Comparison of ENCODE assay signal across 21 cellular contexts in the genomic region with DNA sequence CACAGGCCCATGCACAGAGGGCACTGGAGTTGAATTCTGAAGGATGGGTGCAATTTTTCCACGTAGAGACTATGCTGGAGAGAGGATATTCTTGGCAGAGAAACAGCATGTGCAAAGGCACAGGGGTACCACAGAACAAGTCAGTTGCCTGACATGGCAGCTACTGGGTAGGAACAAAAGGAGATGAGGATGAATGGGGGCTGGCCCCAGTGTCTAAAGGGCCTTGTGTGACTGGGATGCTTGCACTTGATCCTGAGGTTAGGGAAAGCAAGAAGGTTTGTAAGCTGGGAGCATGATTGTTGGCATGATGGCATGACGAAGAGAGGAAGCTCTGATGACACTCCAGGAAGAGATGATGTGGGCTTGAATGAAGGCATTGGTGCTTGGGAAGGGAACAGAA.
A peak's percentile ranks its signal among the peaks of the same experiment; 100 is the strongest.
DNase-seq lines count a peak whose midpoint lies in the region; ATAC-seq and TF ChIP-seq lines count a peak whose summit lies in the region.
"Had no signal": no experiment of that assay in that cellular context is flagged by ENCODE, and none has a peak within 500 bp of the region (broad histone marks: within the 10 kb centered on the region; RNA-seq: fewer than 3 reads in every experiment).

No MANE protein-coding gene starts in this region.

- H3K36me3 Mint-ChIP-seq in osteocyte (ENCODE audit: unreplicated experiment), result no peaks in the 10 kb centered on the region
- H3K36me3 Mint-ChIP-seq in progenitor cell of endocrine pancreas (ENCODE audit: insufficient read depth), result no peaks in the 10 kb centered on the region
- H3K36me3 Mint-ChIP-seq: natural killer cell; stimulated activated effector memory CD8-positive, alpha-beta T cell treated with anti-CD3 and anti-CD28 coated beads, Interleukin-12 subunit alpha, Interleukin-12 subunit beta, amount 100 ng/mL, for 72 hours had no signal

- no peaks in the 10 kb centered on the region for H3K27me3 ChIP-seq in esophagus muscularis mucosa
- H3K27me3 ChIP-seq in uterus, result no peaks in the 10 kb centered on the region
- H3K27me3 ChIP-seq in gastrocnemius medialis, result no peaks in the 10 kb centered on the region

- in situ Hi-C loops in gastrocnemius medialis (cut with MboI; ENCODE audit: low sequenced_read_pairs in 4 of 4), result no loop called here

- no peaks in the 10 kb centered on the region for H3K36me3 ChIP-seq in esophagus muscularis mucosa
- no peaks in the 10 kb centered on the region for H3K36me3 ChIP-seq in uterus
- H3K36me3 ChIP-seq in gastrocnemius medialis, result no peaks in the 10 kb centered on the region
- H3K36me3 ChIP-seq: thoracic aorta had no signal

- H3K4me1 ChIP-seq in esophagus muscularis mucosa (peaks cover 32 to 92% (median 78%) of the 10 kb centered on the region in 4 donors), uterus (peaks cover 13% of the 10 kb centered on the region in 2 donors), gastrocnemius medialis (peaks cover 27 to 31% of the 10 kb centered on the region in 2 donors)

- no peak overlapping the region for H3K4me3 ChIP-seq in esophagus muscularis mucosa
- no peak overlapping the region for H3K4me3 ChIP-seq in uterus
- H3K4me3 ChIP-seq in gastrocnemius medialis, result no peak overlapping the region
- H3K4me3 ChIP-seq: thoracic aorta had no signal

- no peaks in the 10 kb centered on the region for H3K27me3 Mint-ChIP-seq in osteocyte (ENCODE audit: unreplicated experiment)
- H3K27me3 Mint-ChIP-seq in progenitor cell of endocrine pancreas, result no peaks in the 10 kb centered on the region
- H3K27me3 Mint-ChIP-seq: effector memory CD8-positive, alpha-beta T cell; memory B cell had no signal

- TF ChIP-seq POLR2A in esophagus muscularis mucosa (IDR thresholded peaks at IDR 0.05; ENCODE audit: low read depth) (no peak), uterus (IDR thresholded peaks at IDR 0.05) (no peak), gastrocnemius medialis (IDR thresholded peaks at IDR 0.05) (no peak)

- no peak for ATAC-seq in gastrocnemius medialis
- ATAC-seq: activated CD4-positive, CD25-positive, alpha-beta regulatory T cell treated with anti-CD3 and anti-CD28 coated beads, Interleukin-2, amount 50 U/mL, for 24 hours; activated CD8-positive, alpha-beta T cell treated with anti-CD3 and anti-CD28 coated beads, Interleukin-2, amount 10 ng/mL, durations not matched to agents 7 days and 5 days; effector memory CD8-positive, alpha-beta T cell; natural killer cell; stimulated activated effector memory CD8-positive, alpha-beta T cell treated with anti-CD3 and anti-CD28 coated beads, Interleukin-12 subunit alpha, Interleukin-12 subunit beta, amount 100 ng/mL, for 72 hours had no signal

- WGBS in esophagus muscularis mucosa, result 74% methylated on average over 2 of the region's 2 CpGs

- H3K9me3 ChIP-seq in esophagus muscularis mucosa, result no peaks in the 10 kb centered on the region
- H3K9me3 ChIP-seq in uterus, result no peaks in the 10 kb centered on the region
- no peaks in the 10 kb centered on the region for H3K9me3 ChIP-seq in gastrocnemius medialis
- H3K9me3 ChIP-seq: thoracic aorta had no signal

- H3K4me3 Mint-ChIP-seq in osteocyte (ENCODE audit: unreplicated experiment) (no peak overlapping the region), progenitor cell of endocrine pancreas (ENCODE audit: low read depth) (no peak overlapping the region)
- H3K4me3 Mint-ChIP-seq: activated CD8-positive, alpha-beta T cell treated with anti-CD3 and anti-CD28 coated beads, Interleukin-2, amount 10 ng/mL, durations not matched to agents 7 days and 5 days; effector memory CD8-positive, alpha-beta T cell; memory B cell; natural killer cell; stimulated activated effector memory CD8-positive, alpha-beta T cell treated with anti-CD3 and anti-CD28 coated beads, Interleukin-12 subunit alpha, Interleukin-12 subunit beta, amount 100 ng/mL, for 72 hours had no signal

- TF ChIP-seq EP300 in esophagus muscularis mucosa (IDR thresholded peaks at IDR 0.05), result no peak

- TF ChIP-seq CTCF in esophagus muscularis mucosa (IDR thresholded peaks at IDR 0.05) (no peak), osteocyte (IDR thresholded peaks at IDR 0.05) (no peak), uterus (IDR thresholded peaks at IDR 0.05) (no peak), gastrocnemius medialis (IDR thresholded peaks at IDR 0.05 in 4 of 5, conservative IDR thresholded peaks at IDR 0.05 in 1 of 5) (no peak), progenitor cell of endocrine pancreas (IDR thresholded peaks at IDR 0.05; ENCODE audit: unreplicated experiment) (no peak)

- H3K9me3 Mint-ChIP-seq in osteocyte (ENCODE audit: unreplicated experiment) (no peaks in the 10 kb centered on the region), progenitor cell of endocrine pancreas (ENCODE audit: low read depth) (no peaks in the 10 kb centered on the region)
- H3K9me3 Mint-ChIP-seq: effector memory CD8-positive, alpha-beta T cell; natural killer cell; stimulated activated effector memory CD8-positive, alpha-beta T cell treated with anti-CD3 and anti-CD28 coated beads, Interleukin-12 subunit alpha, Interleukin-12 subunit beta, amount 100 ng/mL, for 72 hours had no signal

- peak; percentile 22 for DNase-seq in activated effector memory CD4-positive, alpha-beta T cell treated with anti-CD3 and anti-CD28 coated beads, Interleukin-2, amount 50 U/mL, for 16 hours
- no peak for DNase-seq in activated effector memory CD4-positive, alpha-beta T cell treated with Interleukin-2 at 50 U/mL for 16 hours
- DNase-seq in esophagus muscularis mucosa (ENCODE audit: extremely low spot score) (no peak), osteocyte (ENCODE audit: extremely low spot score, unreplicated experiment) (peak; percentile 34), uterus (no peak), HuH-7.5 (ENCODE audit: low spot score) (no peak), gastrocnemius medialis (no peak), progenitor cell of endocrine pancreas (ENCODE audit: low spot score, unreplicated experiment) (no peak)
- DNase-seq: activated CD8-positive, alpha-beta T cell treated with anti-CD3 and anti-CD28 coated beads, Interleukin-2, amount 10 ng/mL, durations not matched to agents 7 days and 5 days; activated naive CD4-positive, alpha-beta T cell treated with anti-CD3 and anti-CD28 coated beads, Interleukin-2, amount 50 U/mL, for 16 hours; effector memory CD8-positive, alpha-beta T cell; GF-D8; Karpas-422; natural killer cell; NCI-H1694; NCI-H526 treated with DMSO at 0.1 percent for 48 hours had no signal

- H3K27ac ChIP-seq in esophagus muscularis mucosa (replicated peaks in 1 of 4) (peak overlapping the region; percentile 88 to 91 (median 90)), uterus (peak overlapping the region; percentile 88 to 94), gastrocnemius medialis (no peak overlapping the region)
- H3K27ac ChIP-seq: RWPE1, thoracic aorta had no signal

- intact Hi-C loops in esophagus muscularis mucosa (cut with DNase I), result loop anchor here (10.0 kb wide), 1 partner anchor 99 kb away; no protein-coding TSS in a partner anchor
- intact Hi-C loops in uterus (cut with DNase I; ENCODE audit: low total_unique reads), result no loop called here
- intact Hi-C loops in gastrocnemius medialis (cut with DNase I; ENCODE audit: low total_unique reads), result no loop called here

- H3K27ac Mint-ChIP-seq in osteocyte (ENCODE audit: unreplicated experiment), result no peak overlapping the region
- no peak overlapping the region for H3K27ac Mint-ChIP-seq in progenitor cell of endocrine pancreas
- H3K27ac Mint-ChIP-seq: activated CD8-positive, alpha-beta T cell treated with anti-CD3 and anti-CD28 coated beads, Interleukin-2, amount 10 ng/mL, durations not matched to agents 7 days and 5 days; memory B cell; natural killer cell; stimulated activated effector memory CD8-positive, alpha-beta T cell treated with anti-CD3 and anti-CD28 coated beads, Interleukin-12 subunit alpha, Interleukin-12 subunit beta, amount 100 ng/mL, for 72 hours had no signal

- H3K4me1 Mint-ChIP-seq in osteocyte (ENCODE audit: unreplicated experiment), result peaks cover 15% of the 10 kb centered on the region
- peaks cover 28% of the 10 kb centered on the region for H3K4me1 Mint-ChIP-seq in progenitor cell of endocrine pancreas (ENCODE audit: low read depth)
- H3K4me1 Mint-ChIP-seq: stimulated activated effector memory CD8-positive, alpha-beta T cell treated with anti-CD3 and anti-CD28 coated beads, Interleukin-12 subunit alpha, Interleukin-12 subunit beta, amount 100 ng/mL, for 72 hours had no signal

Comparison
In these comparisons a context has a peak if more than half of its experiments do, and no peak if none do; other contexts are left out.
1. DNase-seq: peak in activated effector memory CD4-positive, alpha-beta T cell treated with anti-CD3 and anti-CD28 coated beads, Interleukin-2, amount 50 U/mL, for 16 hours (single experiment) and osteocyte (single experiment); none in activated effector memory CD4-positive, alpha-beta T cell treated with Interleukin-2 at 50 U/mL for 16 hours (single experiment), esophagus muscularis mucosa (single experiment), uterus (0 of 2), HuH-7.5 (single experiment), gastrocnemius medialis (0 of 2) and progenitor cell of endocrine pancreas (single experiment).
2. H3K27ac ChIP-seq: peak in esophagus muscularis mucosa (4 of 4) and uterus (2 of 2); none in gastrocnemius medialis (0 of 4).